ENCODE assay signal across 18 cellular contexts in the genomic region with DNA sequence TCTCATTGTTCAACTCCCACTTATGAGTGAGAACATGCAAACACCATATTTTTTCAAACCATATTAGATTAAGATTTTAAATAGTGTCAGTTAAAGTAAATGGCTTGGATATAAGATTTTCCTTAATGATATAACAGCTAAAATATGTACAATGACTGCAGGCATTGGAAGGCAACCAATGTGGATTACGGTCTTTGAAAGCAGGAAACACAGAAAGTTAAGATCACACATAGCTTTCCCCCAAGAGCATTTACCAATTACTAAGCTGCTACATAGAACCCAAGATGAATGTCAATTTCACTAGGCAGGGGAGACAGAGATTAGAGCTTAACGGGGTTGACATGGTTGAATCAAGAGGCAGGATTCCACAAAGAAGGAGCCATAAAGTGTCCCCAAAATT.
DNase-seq lines count a peak whose midpoint lies in the region; ATAC-seq and TF ChIP-seq lines count a peak whose summit lies in the region.
"Had no signal": no experiment of that assay in that cellular context is flagged by ENCODE, and none has a peak within 500 bp of the region (broad histone marks: within the 10 kb centered on the region; RNA-seq: fewer than 3 reads in every experiment).

No MANE protein-coding gene starts in this region.

- ATAC-seq in GM21825 (IDR thresholded peaks at IDR 0.05; ENCODE audit: unreplicated experiment) (no peak), HG02642 (IDR thresholded peaks at IDR 0.05; ENCODE audit: poor library complexity, unreplicated experiment) (no peak)
- ATAC-seq: CD8-positive, alpha-beta T cell had no signal

- intact Hi-C loops in OCI-LY7 (cut with micrococcal nuclease; ENCODE audit: unreplicated experiment), result loop anchor here (10.0 kb wide), 1 partner anchor 388 kb away; no protein-coding TSS in a partner anchor

- no peaks in the 10 kb centered on the region for H3K9me3 ChIP-seq in OCI-LY7 (ENCODE audit: low read length)
- H3K9me3 ChIP-seq: SJCRH30 had no signal

- CTCF ChIA-PET in OCI-LY7 (lab: Charles Lee; ENCODE audit: unreplicated experiment), result no interaction called here

- no peak for TF ChIP-seq CTCF in astrocyte of the spinal cord (IDR thresholded peaks at IDR 0.05; ENCODE audit: low read depth, low read length)
- no peak for TF ChIP-seq CTCF in fibroblast of the aortic adventitia (IDR thresholded peaks at IDR 0.05; ENCODE audit: insufficient read depth, low read length)
- no peak for TF ChIP-seq CTCF in OCI-LY7 (conservative IDR thresholded peaks at IDR 0.05; ENCODE audit: low read length)

- no TSS peak for BruUV-seq in OCI-LY7 (replicated peaks; lab: Mats Ljungman, UMichigan)

- in situ Hi-C loops in astrocyte of the spinal cord (cut with HindIII; ENCODE audit: low sequenced_read_pairs), result no loop called here

- no peak overlapping the region for H3K4me2 ChIP-seq in OCI-LY7 (ENCODE audit: low read length)
- H3K4me2 ChIP-seq: PC-9 had no signal

- H3K9me2 ChIP-seq in OCI-LY7 (ENCODE audit: insufficient read depth, low read length), result no peaks in the 10 kb centered on the region

- H3K27ac ChIP-seq in OCI-LY7 (ENCODE audit: low read depth, low read length, poor library complexity, severe bottlenecking), result no peak overlapping the region
- H3K27ac ChIP-seq: PC-9, SJCRH30 had no signal

- DNase-seq in GM04504 (ENCODE audit: low read depth) (peak; percentile 29), astrocyte of the spinal cord (ENCODE audit: low read depth, low spot score) (peak; percentile 15), fibroblast of the aortic adventitia (ENCODE audit: low read depth) (peak; percentile 5), OCI-LY7 (ENCODE audit: low spot score) (no peak), NCI-H2171 (lab: John Stamatoyannopoulos, UW) (no peak)
- DNase-seq: CD8-positive, alpha-beta T cell; DMS79 treated with DMSO at 0.1 percent for 48 hours; GDM1; KG1; NCI-H1436 treated with DMSO at 0.1 percent for 48 hours; NCI-H2029 treated with DMSO at 0.1 percent for 48 hours; NCI-H510A; NCI-H82; PC-9; SJCRH30; SW 1271 had no signal

- no peaks in the 10 kb centered on the region for H3K4me1 ChIP-seq in OCI-LY7 (ENCODE audit: insufficient read depth, low read length, poor library complexity, severe bottlenecking)
- H3K4me1 ChIP-seq: SJCRH30 had no signal

- no peaks in the 10 kb centered on the region for H4K20me1 ChIP-seq in OCI-LY7 (ENCODE audit: insufficient read depth, low read length)

- H3K79me2 ChIP-seq in OCI-LY7 (ENCODE audit: insufficient read depth, low read depth, low read length), result no peaks in the 10 kb centered on the region

- H2AFZ ChIP-seq in OCI-LY7 (ENCODE audit: low read length), result no peak overlapping the region
- H2AFZ ChIP-seq: PC-9 had no signal

- H3K36me3 ChIP-seq in OCI-LY7 (ENCODE audit: insufficient read depth, low read length), result no peaks in the 10 kb centered on the region
- H3K36me3 ChIP-seq: SJCRH30 had no signal

- POLR2A ChIA-PET in OCI-LY7 (lab: Charles Lee), result no interaction called here

- H3K4me3 ChIP-seq in astrocyte of the spinal cord (ENCODE audit: low read depth, low read length) (no peak overlapping the region), fibroblast of the aortic adventitia (ENCODE audit: low read depth, low read length) (no peak overlapping the region), OCI-LY7 (ENCODE audit: low read depth, low read length, poor library complexity, severe bottlenecking) (no peak overlapping the region)
- H3K4me3 ChIP-seq: PC-9, SJCRH30 had no signal

Comparison
In these comparisons a context has a peak if more than half of its experiments do, and no peak if none do; other contexts are left out.
1. DNase-seq: peak in GM04504 (single experiment), astrocyte of the spinal cord (single experiment) and fibroblast of the aortic adventitia (single experiment); none in OCI-LY7 (single experiment) and NCI-H2171 (single experiment).